ENCODE assay signal across 9 cellular contexts in the genomic region with DNA sequence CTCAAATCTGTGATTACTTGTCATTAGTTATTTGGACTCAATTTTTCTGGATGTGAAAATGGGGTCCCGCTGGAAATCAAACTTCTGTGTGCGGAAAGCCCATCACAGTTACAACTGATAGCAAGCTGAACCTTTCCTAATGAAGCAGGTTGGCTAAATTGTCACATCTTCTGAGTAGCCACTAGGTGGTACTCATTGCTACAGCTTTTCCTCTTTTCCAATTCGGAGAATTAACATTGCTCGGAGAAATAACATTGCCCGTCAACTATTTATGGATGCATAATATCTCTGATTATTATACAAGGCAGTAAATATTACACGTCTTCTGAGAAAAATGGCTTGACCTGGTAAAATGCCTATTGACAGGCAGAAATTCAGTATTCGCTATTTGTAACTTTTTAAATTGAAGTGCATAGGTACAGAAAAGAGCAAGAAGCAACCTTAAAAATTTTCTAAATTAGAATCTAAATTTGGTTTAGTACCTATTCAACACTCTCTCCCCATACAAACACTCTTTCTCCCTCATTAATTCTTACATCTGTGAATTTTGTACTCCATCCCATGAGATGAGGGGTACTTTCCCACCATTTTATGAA. TPM values are rescaled to one million over a fixed set of nuclear protein-coding genes. Genes with fewer than 3 reads are reported as not detected.
DNase-seq lines count a peak whose midpoint lies in the region; ATAC-seq and TF ChIP-seq lines count a peak whose summit lies in the region.
"Had no signal": no experiment of that assay in that cellular context is flagged by ENCODE, and none has a peak within 500 bp of the region (broad histone marks: within the 10 kb centered on the region; RNA-seq: fewer than 3 reads in every experiment).

No MANE protein-coding gene starts in this region.

- no peak for ATAC-seq in GM18511 (IDR thresholded peaks at IDR 0.05; ENCODE audit: unreplicated experiment)
- no peak for ATAC-seq in HG03442 (IDR thresholded peaks at IDR 0.05; ENCODE audit: unreplicated experiment)
- ATAC-seq in GM21390 (IDR thresholded peaks at IDR 0.05; ENCODE audit: unreplicated experiment): no peak
- ATAC-seq: naive thymus-derived CD8-positive, alpha-beta T cell had no signal

- H3K36me3 ChIP-seq in ascending aorta (no peaks in the 10 kb centered on the region), liver (ENCODE audit: control insufficient read depth in 4 of 4, insufficient read depth in 3 of 4, low read depth in 1 of 4, low read length in 3 of 4) (no peaks in the 10 kb centered on the region)
- H3K36me3 ChIP-seq: SJSA1 had no signal

- 22% methylated on average over 7 of the region's 7 CpGs for WGBS in liver

- TF ChIP-seq POLR2A in NB4 (IDR thresholded peaks at IDR 0.05; ENCODE audit: extremely low read depth, insufficient read length): no peak

- TF ChIP-seq CTCF in NB4 (IDR thresholded peaks at IDR 0.05; ENCODE audit: low read depth, low read length): peak; percentile 71
- peak in 2 of 3 experiments; percentile 44 to 50 for TF ChIP-seq CTCF in ascending aorta (IDR thresholded peaks at IDR 0.05)
- peak; percentile 56 for TF ChIP-seq CTCF in liver (IDR thresholded peaks at IDR 0.05; ENCODE audit: low read depth, low read length, missing input control)

- DNase-seq in GM03348 (ENCODE audit: low spot score) (peak; percentile 69), NB4 (ENCODE audit: low read depth) (peak; percentile 47), ascending aorta (ENCODE audit: low spot score in 2 of 2) (no peak)

- H3K27ac ChIP-seq in ascending aorta (no peak overlapping the region), liver (ENCODE audit: low read depth in 1 of 2, low read length in 2 of 2) (no peak overlapping the region)
- H3K27ac ChIP-seq: SJSA1 had no signal

- H3K9me3 ChIP-seq in ascending aorta (no peaks in the 10 kb centered on the region), liver (ENCODE audit: control insufficient read depth in 4 of 4, low read length in 3 of 4) (no peaks in the 10 kb centered on the region)
- H3K9me3 ChIP-seq: SJSA1 had no signal

- no peaks in the 10 kb centered on the region for H3K4me1 ChIP-seq in ascending aorta
- peaks cover 0 to 7% (median 5%) of the 10 kb centered on the region in 4 donors for H3K4me1 ChIP-seq in liver (ENCODE audit: control insufficient read depth in 4 of 4, insufficient read depth in 4 of 4, low read length in 3 of 4)
- H3K4me1 ChIP-seq: SJSA1 had no signal

- intact Hi-C loops in ascending aorta (cut with DNase I): no loop called here

- no peak overlapping the region for H3K4me3 ChIP-seq in NB4 (ENCODE audit: low read depth, low read length)
- no peak overlapping the region for H3K4me3 ChIP-seq in ascending aorta
- no peak overlapping the region for H3K4me3 ChIP-seq in liver (ENCODE audit: low read depth in 1 of 3, low read length in 3 of 3)
- H3K4me3 ChIP-seq: SJSA1 had no signal

- no peak overlapping the region for H3K9ac ChIP-seq in liver (ENCODE audit: low read depth in 1 of 2, low read length in 2 of 2)

- H3K27me3 ChIP-seq in ascending aorta (no peaks in the 10 kb centered on the region), liver (ENCODE audit: control insufficient read depth in 4 of 4, insufficient read depth in 4 of 4, low read length in 3 of 4) (peaks cover 0 to 2% (median 0%) of the 10 kb centered on the region in 4 donors)

- peak; percentile 79 to 85 for TF ChIP-seq RAD21 in liver (IDR thresholded peaks at IDR 0.05)

TF ChIP-seq in liver, 16 proteins besides CTCF, POLR2A, EP300 and RAD21:
- TF ChIP-seq NR2F2 (IDR thresholded peaks at IDR 0.05) (no peak), SP1 (IDR thresholded peaks at IDR 0.05) (no peak), HNF4A (conservative IDR thresholded peaks at IDR 0.05) (no peak), GABPA (IDR thresholded peaks at IDR 0.05 in 1 of 2, conservative IDR thresholded peaks at IDR 0.05 in 1 of 2) (no peak), HNF4G (IDR thresholded peaks at IDR 0.05) (no peak), EGR1 (IDR thresholded peaks at IDR 0.05; ENCODE audit: low read depth in 2 of 2) (no peak), YY1 (IDR thresholded peaks at IDR 0.05) (no peak), FOXA2 (IDR thresholded peaks at IDR 0.05) (no peak), FOXA1 (IDR thresholded peaks at IDR 0.05) (no peak), TAF1 (conservative IDR thresholded peaks at IDR 0.05) (no peak), RXRA (IDR thresholded peaks at IDR 0.05) (no peak), REST (IDR thresholded peaks at IDR 0.05) (no peak)
- TF ChIP-seq, protein P1, sequence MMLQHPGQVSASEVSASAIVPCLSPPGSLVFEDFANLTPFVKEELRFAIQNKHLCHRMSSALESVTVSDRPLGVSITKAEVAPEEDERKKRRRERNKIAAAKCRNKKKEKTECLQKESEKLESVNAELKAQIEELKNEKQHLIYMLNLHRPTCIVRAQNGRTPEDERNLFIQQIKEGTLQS (IDR thresholded peaks at IDR 0.05): no peak
- TF ChIP-seq, protein P2, sequence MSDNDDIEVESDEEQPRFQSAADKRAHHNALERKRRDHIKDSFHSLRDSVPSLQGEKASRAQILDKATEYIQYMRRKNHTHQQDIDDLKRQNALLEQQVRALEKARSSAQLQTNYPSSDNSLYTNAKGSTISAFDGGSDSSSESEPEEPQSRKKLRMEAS (IDR thresholded peaks at IDR 0.05): no peak
- TF ChIP-seq, protein P3, sequence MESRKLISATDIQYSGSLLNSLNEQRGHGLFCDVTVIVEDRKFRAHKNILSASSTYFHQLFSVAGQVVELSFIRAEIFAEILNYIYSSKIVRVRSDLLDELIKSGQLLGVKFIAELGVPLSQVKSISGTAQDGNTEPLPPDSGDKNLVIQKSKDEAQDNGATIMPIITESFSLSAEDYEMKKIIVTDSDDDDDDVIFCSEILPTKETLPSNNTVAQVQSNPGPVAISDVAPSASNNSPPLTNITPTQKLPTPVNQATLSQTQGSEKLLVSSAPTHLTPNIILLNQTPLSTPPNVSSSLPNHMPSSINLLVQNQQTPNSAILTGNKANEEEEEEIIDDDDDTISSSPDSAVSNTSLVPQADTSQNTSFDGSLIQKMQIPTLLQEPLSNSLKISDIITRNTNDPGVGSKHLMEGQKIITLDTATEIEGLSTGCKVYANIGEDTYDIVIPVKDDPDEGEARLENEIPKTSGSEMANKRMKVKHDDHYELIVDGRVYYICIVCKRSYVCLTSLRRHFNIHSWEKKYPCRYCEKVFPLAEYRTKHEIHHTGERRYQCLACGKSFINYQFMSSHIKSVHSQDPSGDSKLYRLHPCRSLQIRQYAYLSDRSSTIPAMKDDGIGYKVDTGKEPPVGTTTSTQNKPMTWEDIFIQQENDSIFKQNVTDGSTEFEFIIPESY (IDR thresholded peaks at IDR 0.05): no peak

RNA-seq across cellular contexts. Expression of gene BLOC1S2, which starts 17.3 kb away (rescaled TPM):
- total RNA-seq in ascending aorta (21.4 TPM), liver (10 to 100 TPM; 10.7 to 25.5 TPM)
- polyA plus RNA-seq in liver: 10 to 100 TPM; 18.9 to 25.2 TPM

RNA-seq across cellular contexts. Expression of gene PKD2L1, which starts 26.2 kb away (rescaled TPM):
- total RNA-seq in ascending aorta: not detected
- under 1 TPM; 0.08 to 0.14 TPM for total RNA-seq in liver
- polyA plus RNA-seq in liver: under 1 TPM; 0.06 to 0.15 TPM
- total RNA-seq: naive thymus-derived CD8-positive, alpha-beta T cell; SJSA1 had no signal
- polyA plus RNA-seq: naive thymus-derived CD8-positive, alpha-beta T cell had no signal

RNA-seq across cellular contexts. Expression of gene CWF19L1, which starts 36.4 kb away (rescaled TPM):
- 14.3 TPM for total RNA-seq in ascending aorta
- 10 to 100 TPM; 10.2 to 15.7 TPM for total RNA-seq in liver
- 1 to 10 TPM; 5.3 to 5.9 TPM for polyA plus RNA-seq in liver

RNA-seq across cellular contexts. Expression of gene SCD, which starts 43.2 kb away (rescaled TPM):
- total RNA-seq in ascending aorta: 2.9 TPM
- 1,000 to 10,000 TPM in 1 of 2 donors, 100 to 1,000 TPM in 1; 130 to 1,255 TPM for total RNA-seq in liver
- 100 to 1,000 TPM in 1 of 2 donors, 10 to 100 TPM in 1; 43.4 to 338 TPM for polyA plus RNA-seq in liver

Comparison
In these comparisons a context has a peak if more than half of its experiments do, and no peak if none do; other contexts are left out.
1. DNase-seq: peak in GM03348 (single experiment) and NB4 (single experiment); none in ascending aorta (0 of 2).
2. Peak in every context shown above with its lines, with median percentiles within 50 percentile points of each other: CTCF ChIP-seq.